ENCODE assay signal across 33 cellular contexts in genomic region chr6:1208876-1209275, GRCh38.
DNase-seq lines count a peak whose midpoint lies in the region; ATAC-seq and TF ChIP-seq lines count a peak whose summit lies in the region.
"Had no signal": no experiment of that assay in that cellular context is flagged by ENCODE, and none has a peak within 500 bp of the region (broad histone marks: within the 10 kb centered on the region; RNA-seq: fewer than 3 reads in every experiment).

No MANE protein-coding gene starts in this region.

- BruUV-seq in MCF 10A (replicated peaks; lab: Mats Ljungman, UMichigan) = no TSS peak

- DNase-seq in MCF 10A (ENCODE audit: unreplicated experiment) = peak; percentile 13
- DNase-seq in breast epithelium (ENCODE audit: low spot score in 2 of 2) = no peak
- DNase-seq in amniotic epithelial cell (ENCODE audit: low read depth) = peak; percentile 65
- DNase-seq in iris pigment epithelial cell (ENCODE audit: low read depth) = peak; percentile 49
- DNase-seq in smooth muscle cell (lab: John Stamatoyannopoulos, UW; ENCODE audit: unreplicated experiment) = no peak
- no peak for DNase-seq in NCI-H748 (lab: John Stamatoyannopoulos, UW; ENCODE audit: unreplicated experiment)
- no peak for DNase-seq in activated T-cell treated with anti-CD3 and anti-CD28 coated beads, Interleukin-2, amount 50 U/mL, for 72 hours
- DNase-seq in stimulated activated naive B cell treated with anti-CD40 and anti-IgM and Interleukin-4, amounts not matched to agents 10 μg/mL and 1 μg/mL and 100 μg/mL, for 72 hours = no peak
- DNase-seq: activated CD4-positive, alpha-beta T cell treated with anti-CD3 and anti-CD28 coated beads, Interleukin-2, amount 10 ng/mL, durations not matched to agents 7 days and 5 days; activated naive CD4-positive, alpha-beta T cell treated with anti-CD3 and anti-CD28 coated beads, Interleukin-2, amount 10 ng/mL, durations not matched to agents 7 days and 5 days; activated T-cell treated with anti-CD3 and anti-CD28 coated beads, Interleukin-2, amount 50 U/mL, for 4 hours; amygdala; BE2C; CD8-positive, alpha-beta memory T cell; effector memory CD8-positive, alpha-beta T cell; GOT3; hippocampal formation; immature natural killer cell; midbrain; MM.1S; natural killer cell; NCI-H1417 treated with DMSO at 0.1 percent for 48 hours; NCI-H446; SHP77; small intestine; stimulated activated CD4-positive, alpha-beta T cell treated with anti-CD3 and anti-CD28 coated beads, Interleukin-1b, Interleukin-23, amount 100 ng/mL, for 48 hours; stimulated activated CD8-positive, alpha-beta memory T cell treated with anti-CD3 and anti-CD28 coated beads, Interleukin-4, amount 100 ng/mL, for 48 hours; tibial artery had no signal

- H3K4me3 Mint-ChIP-seq in MCF 10A (ENCODE audit: unreplicated experiment) = no peak overlapping the region
- H3K4me3 Mint-ChIP-seq in activated T-cell treated with anti-CD3 and anti-CD28 coated beads, Interleukin-2, amount 50 U/mL, for 72 hours = no peak overlapping the region
- no peak overlapping the region for H3K4me3 Mint-ChIP-seq in stimulated activated naive B cell treated with anti-CD40 and anti-IgM and Interleukin-4, amounts not matched to agents 10 μg/mL and 1 μg/mL and 100 μg/mL, for 72 hours
- H3K4me3 Mint-ChIP-seq: activated CD4-positive, alpha-beta T cell treated with anti-CD3 and anti-CD28 coated beads, Interleukin-2, amount 10 ng/mL, durations not matched to agents 7 days and 5 days; activated naive CD4-positive, alpha-beta T cell treated with anti-CD3 and anti-CD28 coated beads, Interleukin-2, amount 10 ng/mL, durations not matched to agents 7 days and 5 days; activated T-cell treated with anti-CD3 and anti-CD28 coated beads, Interleukin-2, amount 50 U/mL, for 4 hours; CD8-positive, alpha-beta memory T cell; effector memory CD8-positive, alpha-beta T cell; immature natural killer cell; natural killer cell; WTC11 had no signal

- H3K4me3 ChIP-seq in breast epithelium (no peak overlapping the region), smooth muscle cell (no peak overlapping the region)
- H3K4me3 ChIP-seq: coronary artery, gastroesophageal sphincter, tibial artery had no signal

- WGBS in smooth muscle cell (ENCODE audit: low lambda C conversion rate) = 16% methylated on average over 2 of the region's 2 CpGs

- TF ChIP-seq POLR2A in breast epithelium (IDR thresholded peaks at IDR 0.05) = no peak

- no peak for TF ChIP-seq CTCF in MCF 10A (IDR thresholded peaks at IDR 0.05; ENCODE audit: unreplicated experiment)
- TF ChIP-seq CTCF in breast epithelium (IDR thresholded peaks at IDR 0.05) = no peak
- no peak for TF ChIP-seq CTCF in smooth muscle cell (IDR thresholded peaks at IDR 0.05; ENCODE audit: borderline replicate concordance, insufficient read depth, poor library complexity, severe bottlenecking)

- no peaks in the 10 kb centered on the region for H3K27me3 ChIP-seq in breast epithelium
- no peaks in the 10 kb centered on the region for H3K27me3 ChIP-seq in smooth muscle cell (ENCODE audit: low read depth)
- H3K27me3 ChIP-seq: gastroesophageal sphincter had no signal

- no peaks in the 10 kb centered on the region for H4K20me1 ChIP-seq in smooth muscle cell (ENCODE audit: low read depth)

- no peak overlapping the region for H2AFZ ChIP-seq in smooth muscle cell (ENCODE audit: low read depth)

- CTCF ChIA-PET in MCF 10A (lab: Yijun Ruan, JAX) = no interaction called here

- H3K36me3 ChIP-seq in breast epithelium (no peaks in the 10 kb centered on the region), smooth muscle cell (ENCODE audit: low read depth) (no peaks in the 10 kb centered on the region)
- H3K36me3 ChIP-seq: BE2C, gastroesophageal sphincter, tibial artery had no signal

- intact Hi-C loops in MCF 10A (cut with micrococcal nuclease) (no loop called here), breast epithelium (cut with DNase I; ENCODE audit: low total_unique reads) (no loop called here)

- no peaks in the 10 kb centered on the region for H3K79me2 ChIP-seq in smooth muscle cell (ENCODE audit: low read depth)

- H3K9me3 Mint-ChIP-seq in MCF 10A (ENCODE audit: unreplicated experiment) = no peaks in the 10 kb centered on the region
- H3K9me3 Mint-ChIP-seq in activated T-cell treated with anti-CD3 and anti-CD28 coated beads, Interleukin-2, amount 50 U/mL, for 72 hours = peaks cover 0 to 5% of the 10 kb centered on the region in 2 donors
- peaks cover 6 to 8% of the 10 kb centered on the region in 2 donors for H3K9me3 Mint-ChIP-seq in stimulated activated naive B cell treated with anti-CD40 and anti-IgM and Interleukin-4, amounts not matched to agents 10 μg/mL and 1 μg/mL and 100 μg/mL, for 72 hours
- H3K9me3 Mint-ChIP-seq: activated naive CD4-positive, alpha-beta T cell treated with anti-CD3 and anti-CD28 coated beads, Interleukin-2, amount 10 ng/mL, durations not matched to agents 7 days and 5 days; activated T-cell treated with anti-CD3 and anti-CD28 coated beads, Interleukin-2, amount 50 U/mL, for 4 hours; CD8-positive, alpha-beta memory T cell; effector memory CD8-positive, alpha-beta T cell; immature natural killer cell; natural killer cell had no signal

- H3K4me1 ChIP-seq in breast epithelium = no peaks in the 10 kb centered on the region
- H3K4me1 ChIP-seq in smooth muscle cell (ENCODE audit: low read depth) = no peaks in the 10 kb centered on the region
- H3K4me1 ChIP-seq: BE2C, gastroesophageal sphincter, tibial artery had no signal

- peak overlapping the region; percentile 25 for H3K4me2 ChIP-seq in smooth muscle cell

- H3K4me1 Mint-ChIP-seq in MCF 10A (ENCODE audit: insufficient read depth, unreplicated experiment) = no peaks in the 10 kb centered on the region
- no peaks in the 10 kb centered on the region for H3K4me1 Mint-ChIP-seq in activated T-cell treated with anti-CD3 and anti-CD28 coated beads, Interleukin-2, amount 50 U/mL, for 72 hours (ENCODE audit: low read depth)
- no peaks in the 10 kb centered on the region for H3K4me1 Mint-ChIP-seq in stimulated activated naive B cell treated with anti-CD40 and anti-IgM and Interleukin-4, amounts not matched to agents 10 μg/mL and 1 μg/mL and 100 μg/mL, for 72 hours
- H3K4me1 Mint-ChIP-seq: activated CD4-positive, alpha-beta T cell treated with anti-CD3 and anti-CD28 coated beads, Interleukin-2, amount 10 ng/mL, durations not matched to agents 7 days and 5 days; activated naive CD4-positive, alpha-beta T cell treated with anti-CD3 and anti-CD28 coated beads, Interleukin-2, amount 10 ng/mL, durations not matched to agents 7 days and 5 days; CD8-positive, alpha-beta memory T cell; immature natural killer cell; natural killer cell; WTC11 had no signal

- no peak overlapping the region for H3K27ac Mint-ChIP-seq in MCF 10A (ENCODE audit: low read depth, unreplicated experiment)
- H3K27ac Mint-ChIP-seq in activated T-cell treated with anti-CD3 and anti-CD28 coated beads, Interleukin-2, amount 50 U/mL, for 72 hours = no peak overlapping the region
- H3K27ac Mint-ChIP-seq in stimulated activated naive B cell treated with anti-CD40 and anti-IgM and Interleukin-4, amounts not matched to agents 10 μg/mL and 1 μg/mL and 100 μg/mL, for 72 hours = no peak overlapping the region
- H3K27ac Mint-ChIP-seq: activated CD4-positive, alpha-beta T cell treated with anti-CD3 and anti-CD28 coated beads, Interleukin-2, amount 10 ng/mL, durations not matched to agents 7 days and 5 days; activated naive CD4-positive, alpha-beta T cell treated with anti-CD3 and anti-CD28 coated beads, Interleukin-2, amount 10 ng/mL, durations not matched to agents 7 days and 5 days; CD8-positive, alpha-beta memory T cell; effector memory CD8-positive, alpha-beta T cell; immature natural killer cell; natural killer cell; WTC11 had no signal

- no peaks in the 10 kb centered on the region for H3K9me3 ChIP-seq in breast epithelium
- no peaks in the 10 kb centered on the region for H3K9me3 ChIP-seq in smooth muscle cell (replicated peaks; ENCODE audit: low read depth)
- H3K9me3 ChIP-seq: BE2C, gastroesophageal sphincter, tibial artery had no signal

- H3F3A ChIP-seq in smooth muscle cell (ENCODE audit: low read depth) = no peaks in the 10 kb centered on the region

- H3K27ac ChIP-seq in breast epithelium (no peak overlapping the region), smooth muscle cell (ENCODE audit: low read depth) (peak overlapping the region; percentile 41)
- H3K27ac ChIP-seq: 22Rv1, coronary artery, gastroesophageal sphincter, tibial artery had no signal

- POLR2A ChIA-PET in MCF 10A (lab: Yijun Ruan, JAX) = no interaction called here

- H3K36me3 Mint-ChIP-seq in MCF 10A (ENCODE audit: insufficient read depth, unreplicated experiment) = no peaks in the 10 kb centered on the region
- no peaks in the 10 kb centered on the region for H3K36me3 Mint-ChIP-seq in activated T-cell treated with anti-CD3 and anti-CD28 coated beads, Interleukin-2, amount 50 U/mL, for 72 hours (ENCODE audit: insufficient read depth in 2 of 2)
- H3K36me3 Mint-ChIP-seq in stimulated activated naive B cell treated with anti-CD40 and anti-IgM and Interleukin-4, amounts not matched to agents 10 μg/mL and 1 μg/mL and 100 μg/mL, for 72 hours = no peaks in the 10 kb centered on the region
- H3K36me3 Mint-ChIP-seq: activated naive CD4-positive, alpha-beta T cell treated with anti-CD3 and anti-CD28 coated beads, Interleukin-2, amount 10 ng/mL, durations not matched to agents 7 days and 5 days; CD8-positive, alpha-beta memory T cell; immature natural killer cell; natural killer cell; WTC11 had no signal

- H3K27me3 Mint-ChIP-seq in MCF 10A (ENCODE audit: insufficient read depth, unreplicated experiment) = no peaks in the 10 kb centered on the region
- H3K27me3 Mint-ChIP-seq in activated T-cell treated with anti-CD3 and anti-CD28 coated beads, Interleukin-2, amount 50 U/mL, for 72 hours (ENCODE audit: low read depth) = peaks cover 19% of the 10 kb centered on the region
- H3K27me3 Mint-ChIP-seq in stimulated activated naive B cell treated with anti-CD40 and anti-IgM and Interleukin-4, amounts not matched to agents 10 μg/mL and 1 μg/mL and 100 μg/mL, for 72 hours = peaks cover 31 to 39% of the 10 kb centered on the region in 2 donors
- H3K27me3 Mint-ChIP-seq: activated naive CD4-positive, alpha-beta T cell treated with anti-CD3 and anti-CD28 coated beads, Interleukin-2, amount 10 ng/mL, durations not matched to agents 7 days and 5 days had no signal

- peak overlapping the region; percentile 11 for H3K9ac ChIP-seq in smooth muscle cell (ENCODE audit: low read depth)

- no peak for ATAC-seq in activated T-cell treated with anti-CD3 and anti-CD28 coated beads, Interleukin-2, amount 50 U/mL, for 72 hours (replicated peaks in 1 of 2)
- no peak for ATAC-seq in stimulated activated naive B cell treated with anti-CD40 and anti-IgM and Interleukin-4, amounts not matched to agents 10 μg/mL and 1 μg/mL and 100 μg/mL, for 72 hours (replicated peaks)
- ATAC-seq: activated T-cell treated with anti-CD3 and anti-CD28 coated beads, Interleukin-2, amount 50 U/mL, for 4 hours; effector memory CD8-positive, alpha-beta T cell; esophagus mucosa; gastroesophageal sphincter; natural killer cell; WTC11 had no signal

Comparison
In these comparisons a context has a peak if more than half of its experiments do, and no peak if none do; other contexts are left out.
1. DNase-seq: peak in MCF 10A (single experiment), amniotic epithelial cell (single experiment) and iris pigment epithelial cell (single experiment); none in breast epithelium (0 of 2), smooth muscle cell (single experiment), NCI-H748 (single experiment), activated T-cell treated with anti-CD3 and anti-CD28 coated beads, Interleukin-2, amount 50 U/mL, for 72 hours (0 of 2) and stimulated activated naive B cell treated with anti-CD40 and anti-IgM and Interleukin-4, amounts not matched to agents 10 μg/mL and 1 μg/mL and 100 μg/mL, for 72 hours (single experiment).